ENCODE assay signal across 19 cellular contexts in genomic region chr3:55630280-55630920, GRCh38.
DNase-seq lines count a peak whose midpoint lies in the region; ATAC-seq and TF ChIP-seq lines count a peak whose summit lies in the region.
"Had no signal": no experiment of that assay in that cellular context is flagged by ENCODE, and none has a peak within 500 bp of the region (broad histone marks: within the 10 kb centered on the region; RNA-seq: fewer than 3 reads in every experiment).

No MANE protein-coding gene starts in this region.

- no peaks in the 10 kb centered on the region for H3K27me3 ChIP-seq in endodermal cell (ENCODE audit: control insufficient read depth, insufficient read depth, low read length, poor library complexity, severe bottlenecking)

- H3K4me3 Mint-ChIP-seq in endodermal cell, result no peak overlapping the region
- H3K4me3 Mint-ChIP-seq in activated CD8-positive, alpha-beta T cell treated with anti-CD3 and anti-CD28 coated beads, Interleukin-2, amount 10 ng/mL, durations not matched to agents 7 days and 5 days, result no peak overlapping the region
- H3K4me3 Mint-ChIP-seq in activated CD4-positive, alpha-beta T cell treated with anti-CD3 and anti-CD28 coated beads for 36 hours, result no peak overlapping the region
- H3K4me3 Mint-ChIP-seq: CD14-positive monocyte had no signal

- DNase-seq in LNCaP clone FGC (ENCODE audit: low read depth) (peak; percentile 58), endodermal cell (no peak), mucosa of descending colon (peak in 2 of 3 donors; percentile 48 to 82)
- DNase-seq in activated CD8-positive, alpha-beta T cell treated with anti-CD3 and anti-CD28 coated beads, Interleukin-2, amount 10 ng/mL, durations not matched to agents 7 days and 5 days, result no peak
- no peak for DNase-seq in activated CD4-positive, CD25-positive, alpha-beta regulatory T cell (lab: John Stamatoyannopoulos, UW)
- DNase-seq in activated CD4-positive, alpha-beta T cell treated with anti-CD3 and anti-CD28 coated beads for 36 hours, result no peak
- DNase-seq: EL, GF-D8, HCEC 1CT, KG1, MV-4-11, NCI-H1105 treated with DMSO at 0.1 percent for 48 hours, NCI-H2029 treated with DMSO at 0.1 percent for 48 hours, NCI-H226, NCI-H510A treated with DMSO at 0.1 percent for 48 hours, NCI-H748 treated with DMSO at 0.1 percent for 48 hours had no signal

- H3K9ac ChIP-seq in endodermal cell (ENCODE audit: extremely low read depth, low read length, poor library complexity, severe bottlenecking), result no peak overlapping the region

- WGBS in endodermal cell (ENCODE audit: insufficient coverage in 1 of 2, insufficient read length in 1 of 2), 2 experiments, result 89% methylated on average over 10 to 14 of the region's 14 CpGs

- H3K4me1 Mint-ChIP-seq in endodermal cell, result peaks cover 5% of the 10 kb centered on the region
- H3K4me1 Mint-ChIP-seq in activated CD8-positive, alpha-beta T cell treated with anti-CD3 and anti-CD28 coated beads, Interleukin-2, amount 10 ng/mL, durations not matched to agents 7 days and 5 days (ENCODE audit: low read depth), result no peaks in the 10 kb centered on the region
- no peaks in the 10 kb centered on the region for H3K4me1 Mint-ChIP-seq in activated CD4-positive, alpha-beta T cell treated with anti-CD3 and anti-CD28 coated beads for 36 hours

- H3K9me3 Mint-ChIP-seq in endodermal cell, result no peaks in the 10 kb centered on the region
- H3K9me3 Mint-ChIP-seq in activated CD8-positive, alpha-beta T cell treated with anti-CD3 and anti-CD28 coated beads, Interleukin-2, amount 10 ng/mL, durations not matched to agents 7 days and 5 days (ENCODE audit: insufficient read depth), result no peaks in the 10 kb centered on the region
- H3K9me3 Mint-ChIP-seq in activated CD4-positive, alpha-beta T cell treated with anti-CD3 and anti-CD28 coated beads for 36 hours (ENCODE audit: low read depth), result no peaks in the 10 kb centered on the region
- H3K9me3 Mint-ChIP-seq: CD14-positive monocyte had no signal

- no peaks in the 10 kb centered on the region for H3K36me3 Mint-ChIP-seq in endodermal cell (ENCODE audit: low read depth)
- no peaks in the 10 kb centered on the region for H3K36me3 Mint-ChIP-seq in activated CD8-positive, alpha-beta T cell treated with anti-CD3 and anti-CD28 coated beads, Interleukin-2, amount 10 ng/mL, durations not matched to agents 7 days and 5 days (ENCODE audit: low read depth)
- no peaks in the 10 kb centered on the region for H3K36me3 Mint-ChIP-seq in activated CD4-positive, alpha-beta T cell treated with anti-CD3 and anti-CD28 coated beads for 36 hours (ENCODE audit: low read depth)

- POLR2A ChIA-PET in activated CD8-positive, alpha-beta T cell treated with anti-CD3 and anti-CD28 coated beads, Interleukin-2, amount 10 ng/mL, durations not matched to agents 7 days and 5 days (lab: Charles Lee), result no interaction called here
- POLR2A ChIA-PET in activated CD4-positive, alpha-beta T cell treated with anti-CD3 and anti-CD28 coated beads for 36 hours (lab: Charles Lee), result no interaction called here

- TF ChIP-seq CTCF in C4-2B (conservative IDR thresholded peaks at IDR 0.05) (no peak), LNCaP clone FGC (IDR thresholded peaks at IDR 0.05; ENCODE audit: control insufficient read depth, extremely low read depth, insufficient read depth) (no peak), endodermal cell (conservative IDR thresholded peaks at IDR 0.05) (peak; percentile 60), mucosa of descending colon (IDR thresholded peaks at IDR 0.05) (no peak)

- H3K36me3 ChIP-seq in endodermal cell (ENCODE audit: control insufficient read depth, insufficient read depth, low read length) (no peaks in the 10 kb centered on the region), mucosa of descending colon (ENCODE audit: low read depth) (no peaks in the 10 kb centered on the region)

- peaks cover 3% of the 10 kb centered on the region for H3K4me1 ChIP-seq in endodermal cell (ENCODE audit: control insufficient read depth, insufficient read depth, low read length)
- H3K4me1 ChIP-seq in mucosa of descending colon (ENCODE audit: low read depth), result peaks cover 23% of the 10 kb centered on the region

- peaks cover 2% of the 10 kb centered on the region for H3K27me3 Mint-ChIP-seq in endodermal cell (ENCODE audit: insufficient read depth)
- no peaks in the 10 kb centered on the region for H3K27me3 Mint-ChIP-seq in activated CD8-positive, alpha-beta T cell treated with anti-CD3 and anti-CD28 coated beads, Interleukin-2, amount 10 ng/mL, durations not matched to agents 7 days and 5 days (ENCODE audit: low read depth)
- peaks cover 2% of the 10 kb centered on the region for H3K27me3 Mint-ChIP-seq in activated CD4-positive, alpha-beta T cell treated with anti-CD3 and anti-CD28 coated beads for 36 hours

- intact Hi-C loops in mucosa of descending colon (cut with DNase I, micrococcal nuclease), result no loop called here
- intact Hi-C loops in activated CD4-positive, alpha-beta T cell treated with anti-CD3 and anti-CD28 coated beads for 36 hours (cut with DNase I, micrococcal nuclease), result no loop called here

- no peak overlapping the region for H3K27ac Mint-ChIP-seq in endodermal cell
- H3K27ac Mint-ChIP-seq in activated CD8-positive, alpha-beta T cell treated with anti-CD3 and anti-CD28 coated beads, Interleukin-2, amount 10 ng/mL, durations not matched to agents 7 days and 5 days, result no peak overlapping the region
- no peak overlapping the region for H3K27ac Mint-ChIP-seq in activated CD4-positive, alpha-beta T cell treated with anti-CD3 and anti-CD28 coated beads for 36 hours

- CTCF ChIA-PET in activated CD8-positive, alpha-beta T cell treated with anti-CD3 and anti-CD28 coated beads, Interleukin-2, amount 10 ng/mL, durations not matched to agents 7 days and 5 days (lab: Charles Lee), result no interaction called here
- CTCF ChIA-PET in activated CD4-positive, alpha-beta T cell treated with anti-CD3 and anti-CD28 coated beads for 36 hours (lab: Charles Lee), result no interaction called here

- H3K4me3 ChIP-seq in LNCaP clone FGC (ENCODE audit: low read depth, low read length) (no peak overlapping the region), endodermal cell (ENCODE audit: low read length) (no peak overlapping the region), mucosa of descending colon (no peak overlapping the region)

- H3K9me3 ChIP-seq in endodermal cell (ENCODE audit: control insufficient read depth, low read length), result no peaks in the 10 kb centered on the region
- H3K9me3 ChIP-seq in mucosa of descending colon, result no peaks in the 10 kb centered on the region

- H3K27ac ChIP-seq in C4-2B (peak overlapping the region; percentile 33), endodermal cell (ENCODE audit: low read depth, low read length) (no peak overlapping the region)

- ATAC-seq in mucosa of descending colon, result peak; percentile 81
- ATAC-seq in activated CD8-positive, alpha-beta T cell treated with anti-CD3 and anti-CD28 coated beads, Interleukin-2, amount 10 ng/mL, durations not matched to agents 7 days and 5 days, result no peak
- no peak for ATAC-seq in GM19467 (IDR thresholded peaks at IDR 0.05; ENCODE audit: unreplicated experiment)
- no peak for ATAC-seq in activated CD4-positive, alpha-beta T cell treated with anti-CD3 and anti-CD28 coated beads for 36 hours

Comparison
In these comparisons a context has a peak if more than half of its experiments do, and no peak if none do; other contexts are left out.
1. DNase-seq: peak in LNCaP clone FGC (single experiment) and mucosa of descending colon (2 of 3); none in endodermal cell (single experiment), activated CD8-positive, alpha-beta T cell treated with anti-CD3 and anti-CD28 coated beads, Interleukin-2, amount 10 ng/mL, durations not matched to agents 7 days and 5 days (single experiment), activated CD4-positive, CD25-positive, alpha-beta regulatory T cell (0 of 4) and activated CD4-positive, alpha-beta T cell treated with anti-CD3 and anti-CD28 coated beads for 36 hours (single experiment).